In the genomic region with DNA sequence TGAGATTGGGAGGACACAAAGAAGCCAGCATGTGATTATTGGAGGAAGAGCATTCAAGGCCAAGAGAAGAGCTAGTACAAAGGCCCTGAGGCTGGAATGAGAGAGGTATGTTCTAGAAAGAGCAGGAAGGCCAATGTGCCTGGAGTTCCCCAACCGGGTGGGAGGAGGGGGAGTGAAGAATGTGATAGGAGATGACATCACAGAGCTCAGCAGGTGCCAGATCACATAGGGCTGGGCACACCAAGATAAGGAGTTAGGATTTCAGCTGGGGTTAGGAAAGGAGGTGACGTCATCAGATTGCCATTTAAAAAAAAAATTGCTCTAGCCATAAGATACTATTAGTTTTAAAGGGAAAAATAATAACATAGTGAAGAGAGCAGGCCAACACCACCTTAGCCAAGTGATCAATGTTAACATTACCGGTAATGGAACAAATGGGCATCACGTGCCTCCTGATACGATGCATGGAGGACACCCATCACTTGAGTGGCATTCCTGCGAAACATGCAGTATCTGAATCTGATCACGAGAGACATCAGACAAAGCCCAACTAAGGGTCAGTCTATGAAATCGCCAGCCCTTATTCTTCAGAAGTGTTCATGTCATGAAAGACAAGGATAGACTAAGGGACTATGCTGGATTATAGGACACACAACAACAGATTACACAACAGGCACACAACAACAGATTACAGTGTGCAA, we compare ENCODE assay signal across 10 cellular contexts.
A peak's percentile ranks its signal among the peaks of the same experiment; 100 is the strongest.
DNase-seq lines count a peak whose midpoint lies in the region; ATAC-seq, FAIRE-seq and TF ChIP-seq lines count a peak whose summit lies in the region.
"Had no signal": no experiment of that assay in that cellular context is flagged by ENCODE, and none has a peak within 500 bp of the region (broad histone marks: within the 10 kb centered on the region; RNA-seq: fewer than 3 reads in every experiment).

No MANE protein-coding gene starts in this region.

- H3K4me3 Mint-ChIP-seq in endodermal cell = no peak overlapping the region
- no peak overlapping the region for H3K4me3 Mint-ChIP-seq in activated CD4-positive, alpha-beta T cell treated with anti-CD3 and anti-CD28 coated beads, Interleukin-2, amount 10 ng/mL, durations not matched to agents 24 days and 14 days

- H3K27me3 Mint-ChIP-seq in endodermal cell (ENCODE audit: insufficient read depth) = peaks cover 3% of the 10 kb centered on the region
- no peaks in the 10 kb centered on the region for H3K27me3 Mint-ChIP-seq in activated CD4-positive, alpha-beta T cell treated with anti-CD3 and anti-CD28 coated beads, Interleukin-2, amount 10 ng/mL, durations not matched to agents 24 days and 14 days

- no peak for TF ChIP-seq POLR2A in GM12892 (IDR thresholded peaks at IDR 0.05; ENCODE audit: low read depth, low read length)

- H3K79me1 ChIP-seq in trophoblast cell (ENCODE audit: low read length) = peaks cover 18% of the 10 kb centered on the region

- H3K14ac ChIP-seq in trophoblast cell (ENCODE audit: low read length) = no peak overlapping the region

- H3K4me2 ChIP-seq in trophoblast cell (ENCODE audit: low read length) = no peak overlapping the region

- H3K4ac ChIP-seq in trophoblast cell (ENCODE audit: low read depth, low read length) = no peak overlapping the region

- ATAC-seq in GM21737 (IDR thresholded peaks at IDR 0.05; ENCODE audit: unreplicated experiment) = no peak

- peak overlapping the region; percentile 21 for H3K27ac Mint-ChIP-seq in endodermal cell
- H3K27ac Mint-ChIP-seq in activated CD4-positive, alpha-beta T cell treated with anti-CD3 and anti-CD28 coated beads, Interleukin-2, amount 10 ng/mL, durations not matched to agents 24 days and 14 days = no peak overlapping the region

- POLR2A ChIA-PET in RWPE1 (lab: Yijun Ruan, JAX; ENCODE audit: low non-redundant PET) = no interaction called here

- no peak overlapping the region for H2BK120ac ChIP-seq in trophoblast cell (ENCODE audit: insufficient read depth, low read length, poor library complexity)

- H3K4me1 ChIP-seq in endodermal cell (ENCODE audit: control insufficient read depth, insufficient read depth, low read length) (no peaks in the 10 kb centered on the region), trophoblast cell (ENCODE audit: control insufficient read depth in 1 of 2, insufficient read depth in 2 of 2, low read length in 2 of 2) (peaks cover 19 to 27% of the 10 kb centered on the region in 2 experiments)

- peaks cover 17% of the 10 kb centered on the region for H3K4me1 Mint-ChIP-seq in endodermal cell
- H3K4me1 Mint-ChIP-seq in activated CD4-positive, alpha-beta T cell treated with anti-CD3 and anti-CD28 coated beads, Interleukin-2, amount 10 ng/mL, durations not matched to agents 24 days and 14 days = peaks cover 10% of the 10 kb centered on the region

- peaks cover 16% of the 10 kb centered on the region for H3K9me3 Mint-ChIP-seq in endodermal cell
- no peaks in the 10 kb centered on the region for H3K9me3 Mint-ChIP-seq in activated CD4-positive, alpha-beta T cell treated with anti-CD3 and anti-CD28 coated beads, Interleukin-2, amount 10 ng/mL, durations not matched to agents 24 days and 14 days

- no peak overlapping the region for H2BK12ac ChIP-seq in trophoblast cell (ENCODE audit: low read length)

- H3K23ac ChIP-seq in trophoblast cell (ENCODE audit: low read length) = no peak overlapping the region

- no peaks in the 10 kb centered on the region for H3K36me3 Mint-ChIP-seq in endodermal cell (ENCODE audit: low read depth)
- peaks cover 3% of the 10 kb centered on the region for H3K36me3 Mint-ChIP-seq in activated CD4-positive, alpha-beta T cell treated with anti-CD3 and anti-CD28 coated beads, Interleukin-2, amount 10 ng/mL, durations not matched to agents 24 days and 14 days (ENCODE audit: low read depth)

- FAIRE-seq in GM12892 (lab: Jason Lieb, UNC) = no peak

- TF ChIP-seq CTCF in endodermal cell (conservative IDR thresholded peaks at IDR 0.05) (no peak), RWPE1 (conservative IDR thresholded peaks at IDR 0.05; ENCODE audit: low read depth) (no peak)

- DNase-seq in EL (peak; percentile 71), NCI-H226 (peak; percentile 83), endodermal cell (peak; percentile 82), trophoblast cell (peak; percentile 83 to 86), GM12892 (ENCODE audit: insufficient read length) (no peak), RWPE1 (ENCODE audit: low spot score) (no peak)
- no peak for DNase-seq in activated CD4-positive, alpha-beta T cell treated with anti-CD3 and anti-CD28 coated beads, Interleukin-2, amount 10 ng/mL, durations not matched to agents 24 days and 14 days
- DNase-seq: aorta had no signal

- H3K36me3 ChIP-seq in endodermal cell (ENCODE audit: control insufficient read depth, insufficient read depth, low read length) = no peaks in the 10 kb centered on the region
- H3K36me3 ChIP-seq in trophoblast cell (ENCODE audit: control insufficient read depth in 1 of 2, insufficient read depth in 2 of 2, low read length in 2 of 2) = no peaks in the 10 kb centered on the region

- CTCF ChIA-PET in RWPE1 (lab: Yijun Ruan, JAX) = no interaction called here

- H3K27ac ChIP-seq in endodermal cell (ENCODE audit: low read depth, low read length) = no peak overlapping the region
- no peak overlapping the region for H3K27ac ChIP-seq in trophoblast cell (ENCODE audit: low read depth, low read length)
- no peak overlapping the region for H3K27ac ChIP-seq in RWPE1

- H4K8ac ChIP-seq in trophoblast cell (ENCODE audit: low read depth, low read length) = no peak overlapping the region

- H4K91ac ChIP-seq in trophoblast cell (ENCODE audit: low read depth, low read length) = peak overlapping the region; percentile 9

- no peak overlapping the region for H3K18ac ChIP-seq in trophoblast cell (ENCODE audit: low read length)

- intact Hi-C loops in activated CD4-positive, alpha-beta T cell treated with anti-CD3 and anti-CD28 coated beads, Interleukin-2, amount 10 ng/mL, durations not matched to agents 24 days and 14 days (cut with micrococcal nuclease) = no loop called here

- no peak overlapping the region for H2BK5ac ChIP-seq in trophoblast cell (ENCODE audit: low read depth, low read length, poor library complexity)

- H3K79me2 ChIP-seq in trophoblast cell (ENCODE audit: control insufficient read depth, insufficient read depth, low read length, poor library complexity) = peaks cover 2% of the 10 kb centered on the region

- H3K4me3 ChIP-seq in endodermal cell (ENCODE audit: low read length) (no peak overlapping the region), trophoblast cell (ENCODE audit: low read depth, low read length) (no peak overlapping the region)
- H3K4me3 ChIP-seq: lung had no signal

- no peak overlapping the region for H4K12ac ChIP-seq in trophoblast cell (ENCODE audit: low read depth, low read length)

- no peak overlapping the region for H2AFZ ChIP-seq in trophoblast cell (ENCODE audit: insufficient read depth, low read length, poor library complexity)

- H2AK5ac ChIP-seq in trophoblast cell (ENCODE audit: low read length) = no peak overlapping the region

- H3K27me3 ChIP-seq in endodermal cell (ENCODE audit: control insufficient read depth, insufficient read depth, low read length, poor library complexity, severe bottlenecking) (no peaks in the 10 kb centered on the region), trophoblast cell (ENCODE audit: insufficient read depth, low read length) (no peaks in the 10 kb centered on the region)

- H3K9me3 ChIP-seq in endodermal cell (ENCODE audit: control insufficient read depth, low read length) (no peaks in the 10 kb centered on the region), trophoblast cell (ENCODE audit: insufficient read depth, low read depth, low read length) (no peaks in the 10 kb centered on the region)

- WGBS in endodermal cell (ENCODE audit: insufficient coverage in 1 of 2, insufficient read length in 1 of 2), 2 experiments = 86 to 97% methylated on average over 5 to 8 of the region's 8 CpGs
- WGBS in trophoblast cell (ENCODE audit: extremely low coverage, insufficient coverage, insufficient read length) = no CpG with 5 or more reads among the region's 8 CpGs

- H3K9ac ChIP-seq in endodermal cell (ENCODE audit: extremely low read depth, low read length, poor library complexity, severe bottlenecking) (no peak overlapping the region), trophoblast cell (ENCODE audit: low read length) (no peak overlapping the region)

Comparison
In these comparisons a context has a peak if more than half of its experiments do, and no peak if none do; other contexts are left out.
1. DNase-seq: peak in EL (single experiment), NCI-H226 (single experiment), endodermal cell (single experiment) and trophoblast cell (2 of 2); none in GM12892 (single experiment), activated CD4-positive, alpha-beta T cell treated with anti-CD3 and anti-CD28 coated beads, Interleukin-2, amount 10 ng/mL, durations not matched to agents 24 days and 14 days (single experiment) and RWPE1 (single experiment).